Comparison of ENCODE assay signal across 24 cellular contexts in the genomic region with DNA sequence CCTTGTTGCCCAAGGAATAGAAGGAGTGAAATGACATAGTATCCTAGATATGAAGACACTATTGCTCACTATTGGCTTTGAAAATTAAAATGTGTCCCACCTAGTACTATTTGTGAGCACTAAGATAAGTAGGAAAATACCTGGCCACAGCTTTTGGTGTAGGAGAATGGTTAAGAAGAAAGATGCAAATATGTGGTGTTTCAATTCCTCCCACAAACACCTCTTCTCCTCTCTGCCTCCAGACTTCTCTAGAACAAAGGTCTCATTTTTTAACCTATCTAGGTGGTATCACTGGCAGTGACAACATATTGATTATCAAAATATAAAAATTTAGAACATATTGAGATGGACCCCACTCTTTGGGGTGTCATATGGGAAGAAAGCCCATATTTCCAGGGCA.
DNase-seq lines count a peak whose midpoint lies in the region; ATAC-seq lines count a peak whose summit lies in the region.
"Had no signal": no experiment of that assay in that cellular context is flagged by ENCODE, and none has a peak within 500 bp of the region (broad histone marks: within the 10 kb centered on the region; RNA-seq: fewer than 3 reads in every experiment).

No MANE protein-coding gene starts in this region.

- H3K4me3 ChIP-seq in H7 (ENCODE audit: insufficient read depth, low read depth, low read length) = no peak overlapping the region
- H3K4me3 ChIP-seq: adrenal gland; BLaER1 treated with 17β-estradiol and CSF1 and Interleukin-3, amounts not matched to agents 10 nM and 100 nM; breast epithelium; neural progenitor cell; prostate gland had no signal

- ATAC-seq in GM18858 (IDR thresholded peaks at IDR 0.05; ENCODE audit: unreplicated experiment) (peak; percentile 74), GM21423 (IDR thresholded peaks at IDR 0.05; ENCODE audit: unreplicated experiment) (peak; percentile 68), HG02798 (IDR thresholded peaks at IDR 0.05; ENCODE audit: poor library complexity, unreplicated experiment) (peak; percentile 64), HG03469 (IDR thresholded peaks at IDR 0.05; ENCODE audit: unreplicated experiment) (peak; percentile 57)
- ATAC-seq: activated CD8-positive, alpha-beta T cell treated with anti-CD3 and anti-CD28 coated beads for 36 hours; PC-3; stimulated activated effector memory CD8-positive, alpha-beta T cell treated with anti-CD3 and anti-CD28 coated beads, Interleukin-12 subunit alpha, Interleukin-12 subunit beta, amount 100 ng/mL, for 72 hours had no signal

- H3K27me3 ChIP-seq in H7 (ENCODE audit: control insufficient read depth, insufficient read depth, low read length) = no peaks in the 10 kb centered on the region
- H3K27me3 ChIP-seq: adrenal gland; BLaER1 treated with 17β-estradiol and CSF1 and Interleukin-3, amounts not matched to agents 10 nM and 100 nM; breast epithelium; neural progenitor cell had no signal

- H3K36me3 ChIP-seq in H7 (replicated peaks; ENCODE audit: control insufficient read depth, insufficient read depth, low read length) = no peaks in the 10 kb centered on the region
- H3K36me3 ChIP-seq: adrenal gland; BLaER1 treated with 17β-estradiol and CSF1 and Interleukin-3, amounts not matched to agents 10 nM and 100 nM; breast epithelium; neural progenitor cell; prostate gland had no signal

- no peak for DNase-seq in NCI-H1092 treated with DMSO at 0.1 percent for 48 hours (lab: John Stamatoyannopoulos, UW)
- no peak for DNase-seq in NCI-H446 treated with DMSO at 0.1 percent for 48 hours (lab: John Stamatoyannopoulos, UW)
- DNase-seq in H7 = no peak
- no peak for DNase-seq in midbrain (lab: John Stamatoyannopoulos, UW)
- DNase-seq: activated CD4-positive, CD25-positive, alpha-beta regulatory T cell treated with anti-CD3 and anti-CD28 coated beads, Interleukin-2, amount 50 U/mL, for 72 hours; activated CD8-positive, alpha-beta T cell treated with anti-CD3 and anti-CD28 coated beads for 36 hours; activated naive CD4-positive, alpha-beta T cell; activated T-cell treated with anti-CD3 and anti-CD28 coated beads for 4 hours; adrenal gland; endodermal cell; NCI-H1048; NCI-H2029; NCI-H345; PC-3; SHP77 had no signal
